8 cellular contexts compared by ENCODE assay signal in the genomic region with DNA sequence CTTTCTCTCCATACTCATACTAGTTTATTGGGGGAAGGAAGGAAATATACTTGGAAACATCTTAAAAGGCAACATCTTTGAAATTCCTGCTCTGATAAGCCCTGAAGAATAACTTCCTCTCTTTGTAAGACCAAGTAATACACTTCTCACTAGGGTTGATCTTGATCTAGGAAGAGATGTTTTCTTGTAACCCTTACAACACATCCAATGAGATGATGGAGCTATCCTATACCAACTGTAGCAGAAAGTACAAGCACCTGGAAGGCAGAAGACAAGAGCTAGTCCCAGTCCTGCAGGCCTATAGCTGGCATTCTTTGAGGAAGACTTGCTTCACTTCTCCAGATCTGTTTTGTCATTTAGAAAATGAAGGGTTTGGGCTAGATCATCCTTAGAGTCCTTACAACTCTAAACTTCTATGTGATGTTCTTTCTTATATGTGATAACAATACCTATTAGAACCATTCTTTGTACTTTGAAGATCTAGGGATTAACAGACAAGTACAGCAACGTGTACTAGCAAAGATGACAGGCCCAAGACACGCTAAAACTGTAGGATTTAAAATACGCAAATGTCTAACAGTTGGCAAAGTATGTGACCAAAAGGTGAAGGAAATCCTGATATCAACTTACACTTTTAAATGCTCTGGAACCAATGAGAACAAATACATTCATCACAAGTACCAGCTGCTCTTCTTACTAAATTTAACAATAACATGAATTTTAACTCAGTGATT. TPM values are rescaled to one million over a fixed set of nuclear protein-coding genes. Genes with fewer than 3 reads are reported as not detected.
DNase-seq lines count a peak whose midpoint lies in the region; ATAC-seq, FAIRE-seq and TF ChIP-seq lines count a peak whose summit lies in the region.

No MANE protein-coding gene starts in this region.

- no peaks in the 10 kb centered on the region for H3K27me3 ChIP-seq in A673 (replicated peaks; ENCODE audit: insufficient read depth, low read depth, low read length, poor library complexity)
- H3K27me3 ChIP-seq in muscle layer of duodenum (ENCODE audit: low read depth, low read length): no peaks in the 10 kb centered on the region

- peaks cover 16% of the 10 kb centered on the region for H3K4me1 ChIP-seq in A673 (ENCODE audit: insufficient read depth, low read length, poor library complexity, severe bottlenecking)
- H3K4me1 ChIP-seq in muscle layer of duodenum (ENCODE audit: control insufficient read depth in 1 of 2, insufficient read depth in 2 of 2, low read length in 2 of 2): peaks cover 6 to 27% of the 10 kb centered on the region in 2 donors

- CTCF ChIA-PET in A673 (lab: Charles Lee): no interaction called here

- ATAC-seq in HG03196 (IDR thresholded peaks at IDR 0.05; ENCODE audit: unreplicated experiment) (no peak), HG03159 (IDR thresholded peaks at IDR 0.05; ENCODE audit: unreplicated experiment) (no peak), HG03280 (IDR thresholded peaks at IDR 0.05; ENCODE audit: unreplicated experiment) (no peak)

- no peaks in the 10 kb centered on the region for H3K36me3 ChIP-seq in A673 (ENCODE audit: insufficient read depth, low read length, poor library complexity, severe bottlenecking)
- no peaks in the 10 kb centered on the region for H3K36me3 ChIP-seq in muscle layer of duodenum (ENCODE audit: control insufficient read depth in 1 of 2, insufficient read depth in 2 of 2, low read length in 2 of 2)

- peak; percentile 88 for FAIRE-seq in GM12892 (lab: Jason Lieb, UNC)

- no peak for TF ChIP-seq POLR2A in GM12892 (IDR thresholded peaks at IDR 0.05; ENCODE audit: low read depth, low read length)

- H3K4me3 ChIP-seq in A673 (ENCODE audit: low read depth, low read length, poor library complexity, severe bottlenecking) (peak overlapping the region; percentile 61), muscle layer of duodenum (ENCODE audit: low read depth in 1 of 2, low read length in 2 of 2) (peak overlapping the region; percentile 65 to 76)

- H3K36me3 Mint-ChIP-seq in activated T-helper 2 cell treated with anti-CD3 and anti-CD28 coated beads, Interferon-gamma antibody, Interleukin-2, Interleukin-4, amounts not matched to agents 10 μg/mL and 5 μg/mL and 100 μg/mL, durations not matched to agents 14 hours and 24 hours and 36 hours (ENCODE audit: low read depth): peaks cover 28% of the 10 kb centered on the region

- no peak overlapping the region for H3K27ac ChIP-seq in A673 (ENCODE audit: low read depth, low read length, poor library complexity, severe bottlenecking)
- H3K27ac ChIP-seq in muscle layer of duodenum (ENCODE audit: low read length): no peak overlapping the region

- POLR2A ChIA-PET in A673 (lab: Charles Lee; ENCODE audit: low non-redundant PET): interaction anchor here (0.5 kb wide), 1 partner anchor 138 kb away, joined by 3 read pairs; no protein-coding TSS in a partner anchor

- peaks cover 68% of the 10 kb centered on the region for H3K4me1 Mint-ChIP-seq in activated T-helper 2 cell treated with anti-CD3 and anti-CD28 coated beads, Interferon-gamma antibody, Interleukin-2, Interleukin-4, amounts not matched to agents 10 μg/mL and 5 μg/mL and 100 μg/mL, durations not matched to agents 14 hours and 24 hours and 36 hours (ENCODE audit: low read depth)

- TF ChIP-seq CTCF in A673 (conservative IDR thresholded peaks at IDR 0.05; ENCODE audit: low read depth, low read length): no peak

- DNase-seq in A673 (ENCODE audit: low spot score) (no peak), GM12892 (ENCODE audit: insufficient read length) (no peak)
- no peak for DNase-seq in activated T-helper 2 cell treated with anti-CD3 and anti-CD28 coated beads, Interferon-gamma antibody, Interleukin-2, Interleukin-4, amounts not matched to agents 10 μg/mL and 5 μg/mL and 100 μg/mL, durations not matched to agents 14 hours and 24 hours and 36 hours (ENCODE audit: low spot score)
- DNase-seq in stimulated activated CD4-positive, alpha-beta T cell treated with anti-CD3 and anti-CD28 coated beads, Interleukin-12 subunit alpha, Interleukin-12 subunit beta, amount 100 ng/mL, for 4 hours: no peak

- peak overlapping the region; percentile 93 for H3K27ac Mint-ChIP-seq in activated T-helper 2 cell treated with anti-CD3 and anti-CD28 coated beads, Interferon-gamma antibody, Interleukin-2, Interleukin-4, amounts not matched to agents 10 μg/mL and 5 μg/mL and 100 μg/mL, durations not matched to agents 14 hours and 24 hours and 36 hours

- intact Hi-C loops in A673 (cut with micrococcal nuclease; ENCODE audit: unreplicated experiment): no loop called here
- intact Hi-C loops in activated T-helper 2 cell treated with anti-CD3 and anti-CD28 coated beads, Interferon-gamma antibody, Interleukin-2, Interleukin-4, amounts not matched to agents 10 μg/mL and 5 μg/mL and 100 μg/mL, durations not matched to agents 14 hours and 24 hours and 36 hours (cut with micrococcal nuclease): loop anchor here (1.0 to 10.0 kb wide), 10 partner anchors 15 to 1144 kb away; no protein-coding TSS in a partner anchor

- no peaks in the 10 kb centered on the region for H3K9me3 Mint-ChIP-seq in activated T-helper 2 cell treated with anti-CD3 and anti-CD28 coated beads, Interferon-gamma antibody, Interleukin-2, Interleukin-4, amounts not matched to agents 10 μg/mL and 5 μg/mL and 100 μg/mL, durations not matched to agents 14 hours and 24 hours and 36 hours

- H3K4me3 Mint-ChIP-seq in activated T-helper 2 cell treated with anti-CD3 and anti-CD28 coated beads, Interferon-gamma antibody, Interleukin-2, Interleukin-4, amounts not matched to agents 10 μg/mL and 5 μg/mL and 100 μg/mL, durations not matched to agents 14 hours and 24 hours and 36 hours (ENCODE audit: low read depth): peak overlapping the region; percentile 89

- no peaks in the 10 kb centered on the region for H3K9me3 ChIP-seq in A673 (ENCODE audit: low read depth, low read length, poor library complexity, severe bottlenecking)
- H3K9me3 ChIP-seq in muscle layer of duodenum (ENCODE audit: control insufficient read depth in 1 of 2, low read length in 2 of 2): no peaks in the 10 kb centered on the region

- BruUV-seq in A673 (replicated peaks; lab: Mats Ljungman, UMichigan): TSS peak; percentile 32

- H3K27me3 Mint-ChIP-seq in activated T-helper 2 cell treated with anti-CD3 and anti-CD28 coated beads, Interferon-gamma antibody, Interleukin-2, Interleukin-4, amounts not matched to agents 10 μg/mL and 5 μg/mL and 100 μg/mL, durations not matched to agents 14 hours and 24 hours and 36 hours (ENCODE audit: low read depth): no peaks in the 10 kb centered on the region

RNA-seq across cellular contexts. Expression of a gene that starts 1.8 kb away (rescaled TPM):
- total RNA-seq in A673 (2021): 17.0 and 22.2 TPM in 2 replicates
- polyA plus RNA-seq in GM12892 (2012; ENCODE audit: missing spikeins): 32.8 TPM
- 107 and 120 TPM in 2 replicates for total RNA-seq in activated T-helper 2 cell treated with anti-CD3 and anti-CD28 coated beads, Interferon-gamma antibody, Interleukin-2, Interleukin-4, amounts not matched to agents 10 μg/mL and 5 μg/mL and 100 μg/mL, durations not matched to agents 14 hours and 24 hours and 36 hours
